Comparison of ENCODE assay signal across 8 cellular contexts in genomic region chr17:44124118-44124438, GRCh38. TPM values are rescaled to one million over a fixed set of nuclear protein-coding genes. Genes with fewer than 3 reads are reported as not detected.
DNase-seq lines count a peak whose midpoint lies in the region; ATAC-seq, FAIRE-seq and TF ChIP-seq lines count a peak whose summit lies in the region.

No MANE protein-coding gene starts in this region.

- H3K9me3 ChIP-seq in left ventricle myocardium inferior (replicated peaks), result no peaks in the 10 kb centered on the region
- H3K9me3 ChIP-seq in mucosa of descending colon, result no peaks in the 10 kb centered on the region

- H3K27ac ChIP-seq in left ventricle myocardium inferior (replicated peaks), result peak overlapping the region; percentile 94

- no peak for DNase-seq in left ventricle myocardium inferior
- DNase-seq in left cardiac atrium, result no peak
- no peak for DNase-seq in bronchial epithelial cell (ENCODE audit: low read depth)
- no peak for DNase-seq in mucosa of descending colon
- DNase-seq in NCI-H1092 treated with DMSO at 0.1 percent for 48 hours (lab: John Stamatoyannopoulos, UW), result no peak
- DNase-seq in NCI-H1092 (lab: John Stamatoyannopoulos, UW), result no peak

- no peaks in the 10 kb centered on the region for H3K27me3 ChIP-seq in left ventricle myocardium inferior (ENCODE audit: low read depth)
- H3K27me3 ChIP-seq in bronchial epithelial cell (ENCODE audit: control insufficient read depth, insufficient read depth, low read length), result peaks cover 3% of the 10 kb centered on the region

- intact Hi-C loops in left ventricle myocardium inferior (cut with micrococcal nuclease), result no loop called here
- intact Hi-C loops in left cardiac atrium (cut with DNase I), result loop anchor here in 1 of 2 donors (5.0 kb wide), 1 partner anchor 62 kb away; no protein-coding TSS in a partner anchor
- intact Hi-C loops in mucosa of descending colon (cut with DNase I, micrococcal nuclease), result no loop called here

- TF ChIP-seq CTCF in left ventricle myocardium inferior (IDR thresholded peaks at IDR 0.05; ENCODE audit: borderline replicate concordance) (no peak), bronchial epithelial cell (IDR thresholded peaks at IDR 0.05; ENCODE audit: insufficient read depth, low read length, severe bottlenecking) (no peak), mucosa of descending colon (IDR thresholded peaks at IDR 0.05) (no peak)

- H3K36me3 ChIP-seq in left ventricle myocardium inferior (no peaks in the 10 kb centered on the region), bronchial epithelial cell (ENCODE audit: control insufficient read depth, insufficient read depth, low read length) (no peaks in the 10 kb centered on the region), mucosa of descending colon (ENCODE audit: low read depth) (no peaks in the 10 kb centered on the region)

- ATAC-seq in left cardiac atrium (no peak), mucosa of descending colon (no peak), GM18519 (IDR thresholded peaks at IDR 0.05; ENCODE audit: low FRiP score, unreplicated experiment) (no peak), GM18517 (IDR thresholded peaks at IDR 0.05; ENCODE audit: unreplicated experiment) (no peak)

- no peak for FAIRE-seq in bronchial epithelial cell (lab: Jason Lieb, UNC)

- H3K4me3 ChIP-seq in left ventricle myocardium inferior, result peak overlapping the region; percentile 87
- peak overlapping the region; percentile 73 for H3K4me3 ChIP-seq in bronchial epithelial cell (ENCODE audit: low read depth, low read length)
- peak overlapping the region; percentile 93 for H3K4me3 ChIP-seq in mucosa of descending colon

- H3K4me1 ChIP-seq in left ventricle myocardium inferior (peaks cover 53% of the 10 kb centered on the region), mucosa of descending colon (ENCODE audit: low read depth) (peaks cover 13% of the 10 kb centered on the region)

RNA-seq across cellular contexts. Expression of gene HDAC5, which starts 0.6 kb away (rescaled TPM):
- 62.6 TPM for total RNA-seq in left ventricle myocardium inferior
- 10 to 100 TPM; 39.2 to 57.9 TPM for total RNA-seq in left cardiac atrium
- total RNA-seq in bronchial epithelial cell, result 18.4 TPM in 2 replicates
- 10 to 100 TPM; 18.9 to 48.3 (median 32.4) TPM for total RNA-seq in mucosa of descending colon

RNA-seq across cellular contexts. Expression of gene HROB, which starts 17.7 kb away (rescaled TPM):
- total RNA-seq in left ventricle myocardium inferior (0.27 TPM), left cardiac atrium (1 to 10 TPM; 1.1 to 1.3 TPM), bronchial epithelial cell (0.26 and 0.64 TPM in 2 replicates), mucosa of descending colon (1 to 10 TPM; 1.5 to 3.0 (median 1.8) TPM)

RNA-seq across cellular contexts. Expression of gene ASB16, which starts 46.4 kb away (rescaled TPM):
- total RNA-seq in left ventricle myocardium inferior, result 12.9 TPM
- total RNA-seq in left cardiac atrium, result 1 to 10 TPM; 4.9 to 8.7 TPM
- total RNA-seq in bronchial epithelial cell, result not detected in 2 replicates
- total RNA-seq in mucosa of descending colon, result 1 to 10 TPM in 1 of 3 donors, under 1 TPM in 1, not detected in 1; 0.29 to 1.7 TPM

RNA-seq across cellular contexts. Expression of gene G6PC3, which starts 53.5 kb away (rescaled TPM):
- 29.3 TPM for total RNA-seq in left ventricle myocardium inferior
- total RNA-seq in left cardiac atrium, result 10 to 100 TPM; 32.9 to 44.4 TPM
- total RNA-seq in bronchial epithelial cell, result 7.6 and 9.2 TPM in 2 replicates
- total RNA-seq in mucosa of descending colon, result 10 to 100 TPM; 29.5 to 48.1 (median 30.0) TPM

RNA-seq across cellular contexts. Expression of gene LSM12, which starts 57.6 kb away (rescaled TPM):
- total RNA-seq in left ventricle myocardium inferior, result 41.2 TPM
- total RNA-seq in left cardiac atrium, result 10 to 100 TPM; 39.4 to 57.5 TPM
- 18.9 and 20.3 TPM in 2 replicates for total RNA-seq in bronchial epithelial cell
- 10 to 100 TPM; 45.1 to 63.5 (median 48.2) TPM for total RNA-seq in mucosa of descending colon
